12 cellular contexts compared by ENCODE assay signal in the genomic region with DNA sequence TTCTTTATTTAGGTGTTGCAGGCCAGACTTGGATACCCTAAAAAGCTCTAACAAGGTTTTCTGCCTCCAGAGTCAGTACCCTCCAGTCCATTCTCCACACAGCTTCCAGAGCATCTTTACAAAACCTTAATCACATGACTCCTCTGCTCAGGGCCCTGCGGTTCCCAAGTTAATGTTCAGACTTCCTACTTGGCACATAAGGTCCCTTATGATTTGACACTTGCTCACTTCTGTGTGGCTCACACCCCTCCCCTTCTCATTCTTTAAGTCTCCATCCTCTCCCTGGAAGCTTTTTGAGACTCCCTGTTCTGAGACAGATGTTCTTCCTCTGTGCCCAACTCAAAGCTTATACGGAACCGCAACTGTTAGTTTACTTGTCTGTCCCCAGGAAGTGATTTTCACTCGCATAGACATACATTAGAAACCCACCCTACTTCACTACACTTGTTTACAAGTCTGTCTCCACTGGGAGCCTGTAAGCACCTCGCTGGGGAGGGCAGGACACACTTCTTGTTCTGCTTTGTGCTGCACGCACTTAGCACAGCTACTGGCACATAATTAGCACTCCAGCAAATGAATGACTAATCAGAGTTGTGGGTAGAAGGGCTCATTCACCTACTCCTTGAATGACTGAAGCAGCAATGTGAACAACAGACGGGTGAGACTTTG.
A peak's percentile ranks its signal among the peaks of the same experiment; 100 is the strongest.
DNase-seq lines count a peak whose midpoint lies in the region; ATAC-seq and TF ChIP-seq lines count a peak whose summit lies in the region.
"Had no signal": no experiment of that assay in that cellular context is flagged by ENCODE, and none has a peak within 500 bp of the region (broad histone marks: within the 10 kb centered on the region; RNA-seq: fewer than 3 reads in every experiment).

No MANE protein-coding gene starts in this region.

- ATAC-seq in HG02852 (IDR thresholded peaks at IDR 0.05; ENCODE audit: unreplicated experiment) (peak; percentile 61), lower lobe of right lung (no peak)

- intact Hi-C loops in lower lobe of right lung (cut with DNase I), result no loop called here

- TF ChIP-seq CTCF in lower lobe of right lung (IDR thresholded peaks at IDR 0.05), result no peak

- H3K9me3 ChIP-seq in lower lobe of right lung, result no peaks in the 10 kb centered on the region
- H3K9me3 ChIP-seq: SJCRH30 had no signal

- H3K27me3 ChIP-seq in lower lobe of right lung (ENCODE audit: low read depth), result peaks cover 4% of the 10 kb centered on the region
- H3K27me3 ChIP-seq: SJCRH30 had no signal

- DNase-seq in activated CD8-positive, alpha-beta memory T cell treated with anti-CD3 and anti-CD28 coated beads, Interleukin-2, amount 50 U/mL, for 48 hours, result peak; percentile 56
- DNase-seq in activated CD8-positive, alpha-beta memory T cell treated with anti-CD3 and anti-CD28 coated beads for 24 hours, result no peak
- peak; percentile 60 for DNase-seq in NCI-H69 (lab: John Stamatoyannopoulos, UW)
- peak; percentile 40 for DNase-seq in stimulated activated CD8-positive, alpha-beta memory T cell treated with anti-CD3 and anti-CD28 coated beads, Interleukin-4, amount 100 ng/mL, for 48 hours
- DNase-seq in lower lobe of right lung, result no peak
- DNase-seq in DMS114 treated with DMSO at 0.1 percent for 48 hours (lab: John Stamatoyannopoulos, UW; ENCODE audit: unreplicated experiment), result no peak
- DNase-seq in NCI-H2029 treated with DMSO at 0.1 percent for 48 hours (lab: John Stamatoyannopoulos, UW), result no peak
- DNase-seq: cerebellar nuclear complex; NCI-H187; SJCRH30; stimulated activated CD4-positive, alpha-beta T cell treated with anti-CD3 and anti-CD28 coated beads, Interleukin-12 subunit alpha, Interleukin-12 subunit beta, amount 100 ng/mL, for 4 hours had no signal

- no peaks in the 10 kb centered on the region for H3K4me1 ChIP-seq in lower lobe of right lung
- H3K4me1 ChIP-seq: SJCRH30 had no signal

- no peak overlapping the region for H3K4me3 ChIP-seq in lower lobe of right lung
- H3K4me3 ChIP-seq: SJCRH30 had no signal

- no peaks in the 10 kb centered on the region for H3K36me3 ChIP-seq in lower lobe of right lung
- H3K36me3 ChIP-seq: SJCRH30 had no signal

- no peak overlapping the region for H3K27ac ChIP-seq in lower lobe of right lung
- H3K27ac ChIP-seq: SJCRH30 had no signal

Comparison
In these comparisons a context has a peak if more than half of its experiments do, and no peak if none do; other contexts are left out.
1. DNase-seq: peak in activated CD8-positive, alpha-beta memory T cell treated with anti-CD3 and anti-CD28 coated beads, Interleukin-2, amount 50 U/mL, for 48 hours (single experiment), NCI-H69 (single experiment) and stimulated activated CD8-positive, alpha-beta memory T cell treated with anti-CD3 and anti-CD28 coated beads, Interleukin-4, amount 100 ng/mL, for 48 hours (single experiment); none in activated CD8-positive, alpha-beta memory T cell treated with anti-CD3 and anti-CD28 coated beads for 24 hours (single experiment), lower lobe of right lung (single experiment), DMS114 treated with DMSO at 0.1 percent for 48 hours (single experiment) and NCI-H2029 treated with DMSO at 0.1 percent for 48 hours (single experiment).